Comparison of ENCODE assay signal across 10 cellular contexts in genomic region chr7:69906309-69906995, GRCh38.
DNase-seq lines count a peak whose midpoint lies in the region; ATAC-seq, FAIRE-seq and TF ChIP-seq lines count a peak whose summit lies in the region.
"Had no signal": no experiment of that assay in that cellular context is flagged by ENCODE, and none has a peak within 500 bp of the region (broad histone marks: within the 10 kb centered on the region; RNA-seq: fewer than 3 reads in every experiment).

No MANE protein-coding gene starts in this region.

- peaks cover 0 to 6% (median 0%) of the 10 kb centered on the region in 12 donors for H3K9me3 ChIP-seq in heart left ventricle

- DNase-seq in GM18507 (ENCODE audit: extremely low spot score, insufficient read length, low read depth): peak; percentile 11
- peak; percentile 60 for DNase-seq in GM20000 (ENCODE audit: low spot score)
- peak; percentile 29 for DNase-seq in left kidney (ENCODE audit: low read depth, low spot score)
- no peak for DNase-seq in SW 1271 (lab: John Stamatoyannopoulos, UW)
- DNase-seq in NOMO-1 treated with DMSO at 0.1 percent for 48 hours (lab: John Stamatoyannopoulos, UW; ENCODE audit: unreplicated experiment): no peak
- no peak for DNase-seq in HEK293T (ENCODE audit: extremely low spot score)
- no peak for DNase-seq in heart left ventricle
- DNase-seq: esophagus squamous epithelium had no signal

- POLR2A ChIA-PET in HEK293T (lab: Yijun Ruan, JAX): no interaction called here

- CTCF ChIA-PET in HEK293T (lab: Yijun Ruan, JAX): interaction anchor here (0.5 to 0.6 kb wide), 2 partner anchors 33 to 301 kb away, joined by 3 read pairs; no protein-coding TSS in a partner anchor

- intact Hi-C loops in heart left ventricle (cut with DNase I): no loop called here

- H3K4me3 ChIP-seq in heart left ventricle: no peak overlapping the region
- H3K4me3 ChIP-seq: esophagus squamous epithelium, Peyer's patch had no signal

- no peaks in the 10 kb centered on the region for H3K36me3 ChIP-seq in heart left ventricle
- H3K36me3 ChIP-seq: esophagus squamous epithelium, Peyer's patch had no signal

- H3K27me3 ChIP-seq in heart left ventricle: no peaks in the 10 kb centered on the region
- H3K27me3 ChIP-seq: esophagus squamous epithelium, Peyer's patch had no signal

- no peak for TF ChIP-seq POLR2A in heart left ventricle (IDR thresholded peaks at IDR 0.05)

- no peaks in the 10 kb centered on the region for H3K4me1 ChIP-seq in heart left ventricle
- H3K4me1 ChIP-seq: esophagus squamous epithelium, Peyer's patch had no signal

- no peak overlapping the region for H3K27ac ChIP-seq in heart left ventricle
- H3K27ac ChIP-seq: esophagus squamous epithelium, Peyer's patch had no signal

- ATAC-seq in HG03159 (IDR thresholded peaks at IDR 0.05; ENCODE audit: unreplicated experiment) (peak; percentile 82), heart left ventricle (no peak)

- WGBS in heart left ventricle, 4 donors: 82 to 92% (median 84%) methylated on average over 8 of the region's 8 CpGs

- peak; percentile 84 for FAIRE-seq in GM18507 (lab: Jason Lieb, UNC)

- no peak for TF ChIP-seq CTCF in GM20000 (IDR thresholded peaks at IDR 0.05; ENCODE audit: extremely low read depth, missing control alignments)
- TF ChIP-seq CTCF in heart left ventricle (IDR thresholded peaks at IDR 0.05): no peak

TF ChIP-seq in HEK293T, 16 proteins besides CTCF, POLR2A, EP300 and RAD21:
- no peak for TF ChIP-seq PKNOX1 (IDR thresholded peaks at IDR 0.05)
- TF ChIP-seq ELF4 (IDR thresholded peaks at IDR 0.05): no peak
- TF ChIP-seq CTBP1 (IDR thresholded peaks at IDR 0.05; ENCODE audit: borderline replicate concordance): no peak
- TF ChIP-seq FOXM1 (IDR thresholded peaks at IDR 0.05; ENCODE audit: borderline replicate concordance): no peak
- TF ChIP-seq BHLHE40 (IDR thresholded peaks at IDR 0.05; ENCODE audit: borderline replicate concordance): no peak
- no peak for TF ChIP-seq SUZ12 (IDR thresholded peaks at IDR 0.05)
- TF ChIP-seq TARDBP (IDR thresholded peaks at IDR 0.05): no peak
- no peak for TF ChIP-seq FOXA1 (IDR thresholded peaks at IDR 0.05)
- no peak for TF ChIP-seq ARNT (IDR thresholded peaks at IDR 0.05)
- TF ChIP-seq L3MBTL2 (conservative IDR thresholded peaks at IDR 0.05): no peak
- no peak for TF ChIP-seq ZNF384 (IDR thresholded peaks at IDR 0.05)
- no peak for TF ChIP-seq SP1 (IDR thresholded peaks at IDR 0.05)
- TF ChIP-seq LEF1 (IDR thresholded peaks at IDR 0.05; ENCODE audit: borderline replicate concordance): no peak
- TF ChIP-seq HDGF (IDR thresholded peaks at IDR 0.05; ENCODE audit: borderline replicate concordance): no peak
- no peak for TF ChIP-seq FOXK2 (IDR thresholded peaks at IDR 0.05)
- no peak for TF ChIP-seq NFRKB (IDR thresholded peaks at IDR 0.05)

Comparison
In these comparisons a context has a peak if more than half of its experiments do, and no peak if none do; other contexts are left out.
1. DNase-seq: peak in GM18507 (single experiment), GM20000 (single experiment) and left kidney (single experiment); none in SW 1271 (0 of 2), NOMO-1 treated with DMSO at 0.1 percent for 48 hours (single experiment), HEK293T (single experiment) and heart left ventricle (0 of 5).